Comparison of ENCODE assay signal across 23 cellular contexts in the genomic region with DNA sequence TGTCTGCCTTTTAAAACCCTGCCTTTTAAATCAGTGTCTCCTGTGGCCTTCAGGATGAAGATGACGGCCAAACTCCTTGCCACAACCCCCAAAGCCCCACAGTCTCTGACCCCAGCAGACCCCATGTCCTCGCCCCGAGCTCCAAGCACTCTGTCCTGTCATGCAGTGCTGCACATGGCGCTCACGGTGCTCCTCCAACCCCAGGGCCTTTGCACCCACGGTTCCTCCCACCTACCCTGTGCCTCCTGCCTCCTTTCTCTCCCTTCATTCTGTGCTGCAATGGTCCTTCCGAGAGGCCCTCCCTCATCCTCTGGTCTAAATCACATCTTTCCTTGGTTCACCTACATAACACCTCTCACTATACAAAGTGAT.
"Had no signal": no experiment of that assay in that cellular context is flagged by ENCODE, and none has a peak within 500 bp of the region (broad histone marks: within the 10 kb centered on the region; RNA-seq: fewer than 3 reads in every experiment).

No MANE protein-coding gene starts in this region.

- ATAC-seq: heart left ventricle; pancreas; right cardiac atrium; sciatic nerve; stimulated activated naive B cell treated with anti-CD40 and anti-IgM and Interleukin-4, amounts not matched to agents 10 μg/mL and 1 μg/mL and 100 μg/mL, for 72 hours; stimulated activated naive CD8-positive, alpha-beta T cell treated with anti-CD3 and anti-CD28 coated beads, Interleukin-15, Interleukin-2, amounts not matched to agents 100 U/mL and 50 U/mL, for 24 hours had no signal

- H3K4me1 ChIP-seq: heart left ventricle, left ventricle myocardium inferior, pancreas, prostate gland, uterus had no signal

- H3K36me3 ChIP-seq: heart left ventricle, left ventricle myocardium inferior, pancreas, prostate gland, tibial nerve, uterus had no signal

- H3K27ac ChIP-seq: heart left ventricle, left ventricle myocardium inferior, pancreas, prostate gland, skin epidermis, tibial nerve, uterus had no signal

- H3K9me3 ChIP-seq: left ventricle myocardium inferior, pancreas, prostate gland, tibial nerve, uterus had no signal

- H3K27me3 ChIP-seq: pancreas, tibial nerve, uterus had no signal

- H3K4me3 ChIP-seq: heart left ventricle, left ventricle myocardium inferior, lung, pancreas, prostate gland, skin epidermis, tibial nerve, uterus had no signal

- DNase-seq: hypothalamus; immature natural killer cell; left ventricle myocardium inferior; mesendoderm; naive B cell; pancreas; retina; right cardiac atrium; stimulated activated CD4-positive, alpha-beta T cell treated with anti-CD3 and anti-CD28 coated beads, Interleukin-12 subunit alpha, Interleukin-12 subunit beta, amount 100 ng/mL, for 4 hours; stimulated activated CD4-positive, alpha-beta T cell treated with anti-CD3 and anti-CD28 coated beads, Interleukin-15, amount 100 ng/mL, for 24 hours; stimulated activated CD4-positive, alpha-beta T cell treated with anti-CD3 and anti-CD28 coated beads, Interleukin-2, amount 100 ng/mL, for 24 hours; stimulated activated CD4-positive, alpha-beta T cell treated with anti-CD3 and anti-CD28 coated beads, Interleukin-4, amount 100 ng/mL, for 1 hour; stimulated activated naive B cell treated with anti-CD40 and anti-IgM and Interleukin-4, amounts not matched to agents 10 μg/mL and 1 μg/mL and 100 μg/mL, for 72 hours; stimulated activated naive CD8-positive, alpha-beta T cell treated with anti-CD3 and anti-CD28 coated beads, Interleukin-15, Interleukin-2, amounts not matched to agents 100 U/mL and 50 U/mL, for 24 hours; substantia nigra; uterus had no signal

- FAIRE-seq: islet of Langerhans, pancreas had no signal
